22 cellular contexts compared by ENCODE assay signal in genomic region chrX:71222929-71223328, GRCh38. TPM values are rescaled to one million over a fixed set of nuclear protein-coding genes. Genes with fewer than 3 reads are reported as not detected.
A peak's percentile ranks its signal among the peaks of the same experiment; 100 is the strongest.
DNase-seq lines count a peak whose midpoint lies in the region; ATAC-seq, FAIRE-seq and TF ChIP-seq lines count a peak whose summit lies in the region.
"Had no signal": no experiment of that assay in that cellular context is flagged by ENCODE, and none has a peak within 500 bp of the region (broad histone marks: within the 10 kb centered on the region; RNA-seq: fewer than 3 reads in every experiment).

Gene GJB1 (plus strand): TSS chrX:71223224. CDS start chrX:71223708, 484 bp downstream.

- H3K9me3 ChIP-seq in pancreas: no peaks in the 10 kb centered on the region
- H3K9me3 ChIP-seq: BE2C had no signal

- no peak within 1 kb of the TSS for H3K27ac Mint-ChIP-seq in brain
- H3K27ac Mint-ChIP-seq: stimulated activated naive B cell treated with anti-CD40 and anti-IgM and Interleukin-4, amounts not matched to agents 10 μg/mL and 1 μg/mL and 100 μg/mL, for 72 hours; T-helper 1 cell treated with Interleukin-12 subunit alpha and Interleukin-12 subunit beta and Interleukin-4 antibody, amounts not matched to agents 30 μg/mL and 1 μg/mL, for 36 hours had no signal

- H3K4me3 ChIP-seq in pancreas: no peak within 1 kb of the TSS

- no peaks in the 10 kb centered on the region for H3K4me1 Mint-ChIP-seq in brain
- H3K4me1 Mint-ChIP-seq: stimulated activated naive B cell treated with anti-CD40 and anti-IgM and Interleukin-4, amounts not matched to agents 10 μg/mL and 1 μg/mL and 100 μg/mL, for 72 hours had no signal

- DNase-seq in Ammon's horn (ENCODE audit: low spot score) (peak; percentile 85), pancreas (no peak), DMS114 treated with DMSO at 0.1 percent for 48 hours (lab: John Stamatoyannopoulos, UW; ENCODE audit: unreplicated experiment) (no peak), NCI-H526 treated with DMSO at 0.1 percent for 48 hours (lab: John Stamatoyannopoulos, UW) (no peak)
- no peak for DNase-seq in activated effector memory CD4-positive, alpha-beta T cell treated with Interleukin-2 at 50 U/mL for 16 hours
- DNase-seq: activated naive CD4-positive, alpha-beta T cell; amniotic stem cell; BE2C; cerebellar nuclear complex; DMS 273 treated with DMSO at 0.1 percent for 48 hours; GF-D8; kidney glomerular epithelial cell; NCI-H526; Right ventricle myocardium superior; stimulated activated naive B cell treated with anti-CD40 and anti-IgM and Interleukin-4, amounts not matched to agents 10 μg/mL and 1 μg/mL and 100 μg/mL, for 72 hours had no signal

- no peaks in the 10 kb centered on the region for H3K27me3 ChIP-seq in layer of hippocampus (ENCODE audit: control insufficient read depth, insufficient read depth, low read length)
- H3K27me3 ChIP-seq in pancreas: no peaks in the 10 kb centered on the region
- H3K27me3 ChIP-seq: BE2C had no signal

- TF ChIP-seq CTCF in brain (conservative IDR thresholded peaks at IDR 0.05): no peak
- TF ChIP-seq CTCF in pancreas (IDR thresholded peaks at IDR 0.05): no peak

- 64 to 71% methylated on average over 18 of the region's 18 CpGs for WGBS in pancreas, 2 donors

- no peaks in the 10 kb centered on the region for H3K36me3 Mint-ChIP-seq in brain
- H3K36me3 Mint-ChIP-seq: stimulated activated naive B cell treated with anti-CD40 and anti-IgM and Interleukin-4, amounts not matched to agents 10 μg/mL and 1 μg/mL and 100 μg/mL, for 72 hours had no signal

- FAIRE-seq in pancreas (lab: Jason Lieb, UNC): no peak
- FAIRE-seq: GM19239, H1 had no signal

- peaks cover 0 to 6% (median 0%) of the 10 kb centered on the region in 3 donors for H3K4me1 ChIP-seq in pancreas
- H3K4me1 ChIP-seq: BE2C had no signal

- H3K27me3 Mint-ChIP-seq in brain: peaks cover 3% of the 10 kb centered on the region

- ATAC-seq in pancreas: no peak
- ATAC-seq in GM18520 (IDR thresholded peaks at IDR 0.05; ENCODE audit: unreplicated experiment): no peak
- ATAC-seq: stimulated activated naive B cell treated with anti-CD40 and anti-IgM and Interleukin-4, amounts not matched to agents 10 μg/mL and 1 μg/mL and 100 μg/mL, for 72 hours had no signal

- H3K36me3 ChIP-seq in pancreas: no peaks in the 10 kb centered on the region
- H3K36me3 ChIP-seq: BE2C had no signal

- H3K9me3 Mint-ChIP-seq in brain: peaks cover 0 to 11% (median 0%) of the 10 kb centered on the region in 5 experiments
- H3K9me3 Mint-ChIP-seq: stimulated activated naive B cell treated with anti-CD40 and anti-IgM and Interleukin-4, amounts not matched to agents 10 μg/mL and 1 μg/mL and 100 μg/mL, for 72 hours; T-helper 1 cell treated with Interleukin-12 subunit alpha and Interleukin-12 subunit beta and Interleukin-4 antibody, amounts not matched to agents 30 μg/mL and 1 μg/mL, for 36 hours had no signal

- no peak within 1 kb of the TSS for H3K4me3 Mint-ChIP-seq in brain
- H3K4me3 Mint-ChIP-seq: stimulated activated naive B cell treated with anti-CD40 and anti-IgM and Interleukin-4, amounts not matched to agents 10 μg/mL and 1 μg/mL and 100 μg/mL, for 72 hours; T-helper 1 cell treated with Interleukin-12 subunit alpha and Interleukin-12 subunit beta and Interleukin-4 antibody, amounts not matched to agents 30 μg/mL and 1 μg/mL, for 36 hours had no signal

- H3K27ac ChIP-seq in layer of hippocampus (ENCODE audit: low read depth, low read length) (peak within 1 kb of the TSS; percentile 86), pancreas (no peak within 1 kb of the TSS)

- intact Hi-C loops in pancreas (cut with DNase I): no loop called here

RNA-seq across cellular contexts. Expression of gene GJB1, which starts in this region (rescaled TPM):
- polyA plus RNA-seq in brain (ENCODE audit: insufficient read depth, low read depth, low replicate concordance) (60.6 TPM), pancreas (10 to 100 TPM; 40.1 to 63.4 TPM)
- 10 to 100 TPM; 48.2 to 70.6 (median 56.2) TPM for total RNA-seq in pancreas
- total RNA-seq: A172, H1, Right ventricle myocardium superior had no signal
